Comparison of ENCODE assay signal across 1 cellular context in the genomic region with DNA sequence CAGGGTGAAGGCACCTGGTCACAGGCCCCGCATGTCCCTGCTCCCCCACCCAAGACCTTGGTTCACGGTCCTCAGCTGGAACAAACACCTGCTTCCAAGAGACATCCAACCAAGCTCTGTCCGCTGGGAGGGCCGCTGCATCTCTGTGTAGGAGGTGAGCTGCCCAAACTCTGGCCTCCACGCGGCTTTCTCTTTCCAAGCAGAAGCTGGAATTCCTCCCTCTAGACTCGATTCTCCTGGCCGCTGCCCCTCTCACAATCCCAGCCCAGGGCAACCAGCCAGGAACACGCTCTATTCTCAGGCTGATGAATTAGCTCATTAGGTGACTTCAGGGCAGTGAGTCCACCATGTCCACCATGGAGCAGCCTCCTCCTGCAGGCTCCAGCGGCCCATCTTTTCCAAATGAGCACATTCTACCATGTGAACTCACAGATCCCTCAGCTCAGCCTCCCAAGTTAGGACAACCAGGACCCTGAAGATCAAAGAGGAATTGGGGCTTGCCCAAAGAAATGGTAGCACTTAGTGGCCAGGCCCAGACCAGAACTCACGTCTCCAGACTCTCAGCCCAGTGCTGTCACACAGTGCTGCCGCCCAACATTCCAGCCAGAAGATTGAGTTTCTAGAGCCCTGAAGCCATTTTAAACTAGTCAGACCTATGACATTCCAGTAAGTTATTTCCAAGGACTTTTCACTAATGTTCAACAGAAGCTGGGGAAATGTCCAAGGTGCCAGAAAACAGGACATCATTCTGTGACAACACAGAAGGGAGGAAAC.
TF ChIP-seq lines count a peak whose summit lies in the region.

No MANE protein-coding gene starts in this region.

TF ChIP-seq in H1, 55 proteins besides CTCF, POLR2A, EP300 and RAD21 (continued from another document):
- TF ChIP-seq, protein P1, sequence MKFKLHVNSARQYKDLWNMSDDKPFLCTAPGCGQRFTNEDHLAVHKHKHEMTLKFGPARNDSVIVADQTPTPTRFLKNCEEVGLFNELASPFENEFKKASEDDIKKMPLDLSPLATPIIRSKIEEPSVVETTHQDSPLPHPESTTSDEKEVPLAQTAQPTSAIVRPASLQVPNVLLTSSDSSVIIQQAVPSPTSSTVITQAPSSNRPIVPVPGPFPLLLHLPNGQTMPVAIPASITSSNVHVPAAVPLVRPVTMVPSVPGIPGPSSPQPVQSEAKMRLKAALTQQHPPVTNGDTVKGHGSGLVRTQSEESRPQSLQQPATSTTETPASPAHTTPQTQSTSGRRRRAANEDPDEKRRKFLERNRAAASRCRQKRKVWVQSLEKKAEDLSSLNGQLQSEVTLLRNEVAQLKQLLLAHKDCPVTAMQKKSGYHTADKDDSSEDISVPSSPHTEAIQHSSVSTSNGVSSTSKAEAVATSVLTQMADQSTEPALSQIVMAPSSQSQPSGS (IDR thresholded peaks at IDR 0.05; ENCODE audit: low read length): no peak
- TF ChIP-seq JUND (IDR thresholded peaks at IDR 0.05; ENCODE audit: low read length): no peak
- no peak for TF ChIP-seq MAFK (IDR thresholded peaks at IDR 0.05; ENCODE audit: low read depth, low read length)
- TF ChIP-seq RBBP5 (IDR thresholded peaks at IDR 0.05; ENCODE audit: borderline replicate concordance, low read depth, low read length): no peak
- TF ChIP-seq KDM5A (IDR thresholded peaks at IDR 0.05; ENCODE audit: low read length): no peak
- TF ChIP-seq BCL11A (IDR thresholded peaks at IDR 0.05; ENCODE audit: low read depth in 2 of 2, low read length in 2 of 2): no peak
- TF ChIP-seq EGR1 (IDR thresholded peaks at IDR 0.05; ENCODE audit: borderline replicate concordance, low read depth, low read length): no peak
- TF ChIP-seq TCF12 (IDR thresholded peaks at IDR 0.05; ENCODE audit: low read depth, low read length): no peak
- no peak for TF ChIP-seq SAP30 (IDR thresholded peaks at IDR 0.05; ENCODE audit: insufficient read depth, insufficient replicate concordance, low read length)
- no peak for TF ChIP-seq KDM4A (IDR thresholded peaks at IDR 0.05; ENCODE audit: low read depth, low read length, severe bottlenecking)
- TF ChIP-seq POU5F1 (IDR thresholded peaks at IDR 0.05; ENCODE audit: low read depth, low read length): no peak
- no peak for TF ChIP-seq NRF1 (IDR thresholded peaks at IDR 0.05; ENCODE audit: low read depth, low read length)
